Comparison of ENCODE assay signal across 20 cellular contexts in genomic region chr1:219751870-219752269, GRCh38.
"Had no signal": no experiment of that assay in that cellular context is flagged by ENCODE, and none has a peak within 500 bp of the region (broad histone marks: within the 10 kb centered on the region; RNA-seq: fewer than 3 reads in every experiment).

No MANE protein-coding gene starts in this region.

- H3K27ac ChIP-seq: left lung, parathyroid adenoma, prostate gland, spleen, tibial artery, upper lobe of left lung, uterus had no signal

- H3K4me1 ChIP-seq: left lung, parathyroid adenoma, prostate gland, spleen, tibial artery, upper lobe of left lung, uterus had no signal

- ATAC-seq: left lung; sciatic nerve; stimulated activated memory B cell treated with anti-CD40 and anti-IgM and Interleukin-4, amounts not matched to agents 10 μg/mL and 1 μg/mL and 100 μg/mL, for 72 hours had no signal

- H3K4me3 ChIP-seq: left lung, lung, prostate gland, spleen, tibial artery, upper lobe of left lung, uterus had no signal

- DNase-seq: erythroblast; immature natural killer cell; left lung; mesenchymal stem cell; naive B cell; spleen; stimulated activated CD4-positive, alpha-beta T cell treated with anti-CD3 and anti-CD28 coated beads, Interleukin-15, amount 100 ng/mL, for 24 hours; stimulated activated CD4-positive, alpha-beta T cell treated with anti-CD3 and anti-CD28 coated beads, Interleukin-1b, Interleukin-23, amount 100 ng/mL, for 48 hours; stimulated activated CD4-positive, alpha-beta T cell treated with anti-CD3 and anti-CD28 coated beads, Interleukin-4, amount 100 ng/mL, for 24 hours; tibial artery; upper lobe of left lung; uterus had no signal

- H3K4me3 Mint-ChIP-seq: dendritic cell treated with granulocyte-macrophage colony-stimulating factor and Interleukin-4, amounts not matched to agents 40 ng/mL and 50 ng/mL, for 4 days; immature natural killer cell; naive B cell; nephron; stimulated activated memory B cell treated with anti-CD40 and anti-IgM and Interleukin-4, amounts not matched to agents 10 μg/mL and 1 μg/mL and 100 μg/mL, for 72 hours; stimulated activated naive CD8-positive, alpha-beta T cell treated with anti-CD3 and anti-CD28 coated beads, Interleukin-15, Interleukin-2, amounts not matched to agents 100 ng/mL and 50 ng/mL, for 24 hours had no signal

- H3K36me3 Mint-ChIP-seq: immature natural killer cell; naive B cell; stimulated activated memory B cell treated with anti-CD40 and anti-IgM and Interleukin-4, amounts not matched to agents 10 μg/mL and 1 μg/mL and 100 μg/mL, for 72 hours had no signal

- H3K27me3 Mint-ChIP-seq: dendritic cell treated with granulocyte-macrophage colony-stimulating factor and Interleukin-4, amounts not matched to agents 40 ng/mL and 50 ng/mL, for 4 days; stimulated activated naive CD8-positive, alpha-beta T cell treated with anti-CD3 and anti-CD28 coated beads, Interleukin-15, Interleukin-2, amounts not matched to agents 100 ng/mL and 50 ng/mL, for 24 hours had no signal

- H3K4me1 Mint-ChIP-seq: immature natural killer cell; naive B cell; stimulated activated memory B cell treated with anti-CD40 and anti-IgM and Interleukin-4, amounts not matched to agents 10 μg/mL and 1 μg/mL and 100 μg/mL, for 72 hours had no signal

- H3K27me3 ChIP-seq: left lung, spleen, tibial artery, upper lobe of left lung, uterus had no signal

- H3K9me3 Mint-ChIP-seq: dendritic cell treated with granulocyte-macrophage colony-stimulating factor and Interleukin-4, amounts not matched to agents 40 ng/mL and 50 ng/mL, for 4 days; nephron; stimulated activated memory B cell treated with anti-CD40 and anti-IgM and Interleukin-4, amounts not matched to agents 10 μg/mL and 1 μg/mL and 100 μg/mL, for 72 hours had no signal

- H3K9me3 ChIP-seq: left lung, prostate gland, spleen, tibial artery, upper lobe of left lung, uterus had no signal

- H3K36me3 ChIP-seq: left lung, prostate gland, spleen, tibial artery, upper lobe of left lung, uterus had no signal

- H3K27ac Mint-ChIP-seq: dendritic cell treated with granulocyte-macrophage colony-stimulating factor and Interleukin-4, amounts not matched to agents 40 ng/mL and 50 ng/mL, for 4 days; immature natural killer cell; naive B cell; nephron; stimulated activated memory B cell treated with anti-CD40 and anti-IgM and Interleukin-4, amounts not matched to agents 10 μg/mL and 1 μg/mL and 100 μg/mL, for 72 hours; stimulated activated naive CD8-positive, alpha-beta T cell treated with anti-CD3 and anti-CD28 coated beads, Interleukin-15, Interleukin-2, amounts not matched to agents 100 ng/mL and 50 ng/mL, for 24 hours had no signal
